Comparison of ENCODE assay signal across 8 cellular contexts in the genomic region with DNA sequence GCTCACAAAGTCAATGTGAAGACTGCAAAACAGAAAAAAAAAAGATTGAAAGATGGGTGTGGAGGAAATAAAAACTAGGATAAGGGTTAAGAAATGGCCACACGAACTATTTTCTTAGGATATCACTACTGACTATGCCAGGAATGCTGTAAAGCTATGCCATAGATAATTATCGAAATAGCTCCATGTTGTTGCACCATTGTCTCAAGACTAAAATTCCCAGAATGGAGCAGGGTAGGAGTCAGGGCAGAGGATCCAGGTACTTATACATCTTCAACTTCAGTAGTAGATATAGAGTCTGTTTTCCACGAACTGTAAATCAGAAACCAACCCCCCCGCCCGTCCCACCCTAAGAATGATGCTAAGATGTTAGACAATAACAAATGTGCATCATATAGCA.
"Had no signal": no experiment of that assay in that cellular context is flagged by ENCODE, and none has a peak within 500 bp of the region (broad histone marks: within the 10 kb centered on the region; RNA-seq: fewer than 3 reads in every experiment).

No MANE protein-coding gene starts in this region.

- H3K27ac ChIP-seq: KMS-11 had no signal

- FAIRE-seq: HepG2 had no signal

- H3K36me3 ChIP-seq: HAP-1 had no signal

- H3K4me2 ChIP-seq: KMS-11 had no signal

- H3K4me1 ChIP-seq: HAP-1 had no signal

- H3K9me3 ChIP-seq: HAP-1 had no signal

- DNase-seq: GOT3, H7, HFFc6, KBM-7 had no signal

- ATAC-seq: HCT116, HepG2 had no signal

- H3K9ac ChIP-seq: KMS-11 had no signal

- H3K4me3 ChIP-seq: HAP-1 had no signal
